23 cellular contexts compared by ENCODE assay signal in the genomic region with DNA sequence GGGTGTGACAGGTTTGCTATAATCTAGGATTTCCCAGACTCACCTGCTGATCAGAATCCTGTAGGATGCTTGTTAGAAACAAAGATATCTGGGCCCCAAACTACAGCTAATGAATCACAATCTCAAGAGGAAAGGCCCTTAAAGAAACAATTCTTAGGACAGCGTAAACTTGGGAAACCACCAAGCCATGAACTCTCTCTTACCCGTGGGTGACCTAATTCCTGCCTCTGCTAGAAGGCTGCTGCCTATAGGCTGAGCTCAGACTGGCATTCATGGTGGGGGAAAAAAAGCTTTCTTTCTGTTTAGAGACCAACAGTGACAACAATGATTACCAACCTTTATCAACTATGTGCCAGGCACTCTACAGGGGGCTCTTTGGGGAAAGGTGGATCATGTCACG.
DNase-seq lines count a peak whose midpoint lies in the region; ATAC-seq, FAIRE-seq and TF ChIP-seq lines count a peak whose summit lies in the region.
"Had no signal": no experiment of that assay in that cellular context is flagged by ENCODE, and none has a peak within 500 bp of the region (broad histone marks: within the 10 kb centered on the region; RNA-seq: fewer than 3 reads in every experiment).

No MANE protein-coding gene starts in this region.

- no peak for FAIRE-seq in GM12878 (lab: Jason Lieb, UNC)
- FAIRE-seq: HTR-8/SVneo had no signal

- no peaks in the 10 kb centered on the region for H3K4me1 ChIP-seq in GM12878 (ENCODE audit: control insufficient read depth, insufficient read depth, low read length)

- no peaks in the 10 kb centered on the region for H3K36me3 ChIP-seq in GM12878 (ENCODE audit: control insufficient read depth in 2 of 2, insufficient read depth in 2 of 2, low read length in 1 of 2)
- H3K36me3 ChIP-seq: esophagus squamous epithelium, neutrophil, SJSA1, suprapubic skin had no signal

- SMC1A ChIA-PET in GM12878 (lab: Charles Lee; ENCODE audit: uncharacterized antibody, unreplicated experiment) = interaction anchor here (1.1 kb wide), 1 partner anchor 198 kb away, joined by 3 read pairs; no protein-coding TSS in a partner anchor

- H3K9ac ChIP-seq in GM12878 (ENCODE audit: control insufficient read depth, insufficient read depth, low read length) = no peak overlapping the region

- POLR2A ChIA-PET in AG04450 (lab: Yijun Ruan, JAX) = interaction anchor here (0.9 kb wide), 1 partner anchor 522 kb away, joined by 3 read pairs; no protein-coding TSS in a partner anchor
- POLR2A ChIA-PET in GM12878 (lab: Charles Lee) = no interaction called here

- no TSS peak for BruUV-seq in GM12878 (replicated peaks; lab: Mats Ljungman, UMichigan)

- H3K4me3 ChIP-seq in AG04450 (ENCODE audit: low read depth, low read length) (no peak overlapping the region), GM12878 (no peak overlapping the region)
- H3K4me3 ChIP-seq: esophagus squamous epithelium, GM23338, SJSA1, suprapubic skin had no signal

- H2AFZ ChIP-seq in GM12878 (ENCODE audit: control insufficient read depth, low read depth, low read length) = no peak overlapping the region
- H2AFZ ChIP-seq: GM23338 had no signal

- H3K27me3 ChIP-seq in AG04450 (ENCODE audit: control insufficient read depth, insufficient read depth, low read length) = no peaks in the 10 kb centered on the region
- H3K27me3 ChIP-seq in GM12878 (replicated peaks in 1 of 2; ENCODE audit: control insufficient read depth in 2 of 2, insufficient read depth in 2 of 2, low read length in 1 of 2) = peaks cover 2 to 4% of the 10 kb centered on the region in 2 experiments
- H3K27me3 ChIP-seq: SJSA1 had no signal

- no peak overlapping the region for H3K4me2 ChIP-seq in GM12878 (ENCODE audit: control insufficient read depth, insufficient read depth)
- H3K4me2 ChIP-seq: GM23338 had no signal

- H3K27ac ChIP-seq in AG04450 (ENCODE audit: low read depth, low read length) (peak overlapping the region; percentile 39), GM12878 (ENCODE audit: control insufficient read depth, insufficient read depth) (no peak overlapping the region)
- H3K27ac ChIP-seq: esophagus squamous epithelium, neutrophil, SJSA1, suprapubic skin had no signal

- DNase-seq in AG04450 (ENCODE audit: low read depth, low spot score) (peak; percentile 59), H4 (ENCODE audit: low spot score) (peak; percentile 70), GM12878 (ENCODE audit: low read depth, low spot score) (no peak), mesenteric fat pad (ENCODE audit: low spot score) (peak; percentile 47), T-helper 2 cell (no peak)
- DNase-seq: activated CD4-positive, alpha-beta T cell treated with anti-CD3 and anti-CD28 coated beads for 36 hours; activated CD8-positive, alpha-beta memory T cell treated with anti-CD3 and anti-CD28 coated beads for 24 hours; activated naive CD4-positive, alpha-beta T cell treated with anti-CD3 and anti-CD28 coated beads for 36 hours; activated T-cell treated with anti-CD3 and anti-CD28 coated beads, Interleukin-2, amount 50 U/mL, for 1 hour; amygdala; C1 segment of cervical spinal cord; Calu3; esophagus squamous epithelium; NCI-H526 had no signal

- RAD21 ChIA-PET in GM12878 (lab: Charles Lee; ENCODE audit: unreplicated experiment) = interaction anchor here (1.1 kb wide), 1 partner anchor 198 kb away, joined by 3 read pairs; no protein-coding TSS in a partner anchor

- no peaks in the 10 kb centered on the region for H3K79me2 ChIP-seq in GM12878 (ENCODE audit: control insufficient read depth, insufficient read depth, low read length)

- WGBS in GM12878 (ENCODE audit: insufficient coverage, insufficient replicate concordance, low lambda C conversion rate, missing lambda C conversion rate) = 8% methylated on average over 3 of the region's 3 CpGs

- intact Hi-C loops in GM12878 (cut with micrococcal nuclease; ENCODE audit: unreplicated experiment) = loop anchor here (5.0 to 10.0 kb wide), 3 partner anchors 286 to 784 kb away; no protein-coding TSS in a partner anchor

- H3K9me3 ChIP-seq in AG04450 (ENCODE audit: control insufficient read depth, insufficient read depth, low read length) = no peaks in the 10 kb centered on the region; the same call in 1 of the 2 replicates
- H3K9me3 ChIP-seq in GM12878 (replicated peaks; ENCODE audit: control insufficient read depth, insufficient read depth, low read length) = no peaks in the 10 kb centered on the region
- H3K9me3 ChIP-seq: esophagus squamous epithelium, neutrophil, SJSA1, suprapubic skin had no signal

- in situ Hi-C loops in GM12878 (cut with MboI) = loop anchor here (10.0 kb wide), 2 partner anchors 526 to 936 kb away; a partner anchor contains a TSS

- CTCF ChIA-PET in AG04450 (lab: Charles Lee) = interaction anchor here (0.8 to 1.6 kb wide), 4 partner anchors 15 to 640 kb away, joined by 3 to 6 read pairs (median 4); no protein-coding TSS in a partner anchor
- CTCF ChIA-PET in GM12878 (lab: Yijun Ruan, JAX) = interaction anchor here (1.0 to 1.2 kb wide), 2 partner anchors 10 to 198 kb away, joined by 3 to 5 read pairs; no protein-coding TSS in a partner anchor

- ATAC-seq in GM12878 (peak; percentile 32; the same call in 1 of the 3 replicates), HG03045 (IDR thresholded peaks at IDR 0.05; ENCODE audit: unreplicated experiment) (no peak), GM19328 (IDR thresholded peaks at IDR 0.05; ENCODE audit: unreplicated experiment) (no peak), HG03039 (IDR thresholded peaks at IDR 0.05; ENCODE audit: unreplicated experiment) (no peak)
- ATAC-seq: activated CD4-positive, alpha-beta T cell treated with anti-CD3 and anti-CD28 coated beads for 36 hours; GM23338; Panc1 had no signal

- no peak for TF ChIP-seq POLR2A in GM12878 (IDR thresholded peaks at IDR 0.05; ENCODE audit: low read depth, low read length)

- no peak for TF ChIP-seq RAD21 in GM12878 (IDR thresholded peaks at IDR 0.05; ENCODE audit: insufficient read depth, low read depth, low read length)

- no peaks in the 10 kb centered on the region for H4K20me1 ChIP-seq in GM12878 (ENCODE audit: control insufficient read depth, insufficient read depth)

- TF ChIP-seq CTCF in AG04450 (IDR thresholded peaks at IDR 0.05; ENCODE audit: low read depth, low read length) = no peak
- TF ChIP-seq CTCF in GM12878 (IDR thresholded peaks at IDR 0.05 in 2 of 3, conservative IDR thresholded peaks at IDR 0.05 in 1 of 3; ENCODE audit: control insufficient read depth in 2 of 3, extremely low read depth in 1 of 3, insufficient read depth in 1 of 3, low read depth in 3 of 3, low read length in 3 of 3) = no peak

- no peak for TF ChIP-seq EP300 in GM12878 (IDR thresholded peaks at IDR 0.05; ENCODE audit: borderline replicate concordance in 1 of 2, control insufficient read depth in 1 of 2, low read depth in 2 of 2, low read length in 2 of 2)

TF ChIP-seq in GM12878, 131 proteins besides CTCF, POLR2A, EP300 and RAD21 (continues in another document):
- TF ChIP-seq, protein P1, sequence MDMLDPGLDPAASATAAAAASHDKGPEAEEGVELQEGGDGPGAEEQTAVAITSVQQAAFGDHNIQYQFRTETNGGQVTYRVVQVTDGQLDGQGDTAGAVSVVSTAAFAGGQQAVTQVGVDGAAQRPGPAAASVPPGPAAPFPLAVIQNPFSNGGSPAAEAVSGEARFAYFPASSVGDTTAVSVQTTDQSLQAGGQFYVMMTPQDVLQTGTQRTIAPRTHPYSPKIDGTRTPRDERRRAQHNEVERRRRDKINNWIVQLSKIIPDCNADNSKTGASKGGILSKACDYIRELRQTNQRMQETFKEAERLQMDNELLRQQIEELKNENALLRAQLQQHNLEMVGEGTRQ (IDR thresholded peaks at IDR 0.05; ENCODE audit: borderline replicate concordance, low read depth, low read length) = no peak
- TF ChIP-seq SP1 (IDR thresholded peaks at IDR 0.05; ENCODE audit: low read depth, low read length) (no peak), JUNB (IDR thresholded peaks at IDR 0.05) (no peak)
- TF ChIP-seq, protein P2, sequence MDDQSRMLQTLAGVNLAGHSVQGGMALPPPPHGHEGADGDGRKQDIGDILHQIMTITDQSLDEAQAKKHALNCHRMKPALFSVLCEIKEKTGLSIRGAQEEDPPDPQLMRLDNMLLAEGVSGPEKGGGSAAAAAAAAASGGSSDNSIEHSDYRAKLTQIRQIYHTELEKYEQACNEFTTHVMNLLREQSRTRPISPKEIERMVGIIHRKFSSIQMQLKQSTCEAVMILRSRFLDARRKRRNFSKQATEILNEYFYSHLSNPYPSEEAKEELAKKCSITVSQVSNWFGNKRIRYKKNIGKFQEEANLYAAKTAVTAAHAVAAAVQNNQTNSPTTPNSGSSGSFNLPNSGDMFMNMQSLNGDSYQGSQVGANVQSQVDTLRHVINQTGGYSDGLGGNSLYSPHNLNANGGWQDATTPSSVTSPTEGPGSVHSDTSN (IDR thresholded peaks at IDR 0.05; ENCODE audit: insufficient replicate concordance, low read depth, low read length) = no peak
- TF ChIP-seq, protein P3, sequence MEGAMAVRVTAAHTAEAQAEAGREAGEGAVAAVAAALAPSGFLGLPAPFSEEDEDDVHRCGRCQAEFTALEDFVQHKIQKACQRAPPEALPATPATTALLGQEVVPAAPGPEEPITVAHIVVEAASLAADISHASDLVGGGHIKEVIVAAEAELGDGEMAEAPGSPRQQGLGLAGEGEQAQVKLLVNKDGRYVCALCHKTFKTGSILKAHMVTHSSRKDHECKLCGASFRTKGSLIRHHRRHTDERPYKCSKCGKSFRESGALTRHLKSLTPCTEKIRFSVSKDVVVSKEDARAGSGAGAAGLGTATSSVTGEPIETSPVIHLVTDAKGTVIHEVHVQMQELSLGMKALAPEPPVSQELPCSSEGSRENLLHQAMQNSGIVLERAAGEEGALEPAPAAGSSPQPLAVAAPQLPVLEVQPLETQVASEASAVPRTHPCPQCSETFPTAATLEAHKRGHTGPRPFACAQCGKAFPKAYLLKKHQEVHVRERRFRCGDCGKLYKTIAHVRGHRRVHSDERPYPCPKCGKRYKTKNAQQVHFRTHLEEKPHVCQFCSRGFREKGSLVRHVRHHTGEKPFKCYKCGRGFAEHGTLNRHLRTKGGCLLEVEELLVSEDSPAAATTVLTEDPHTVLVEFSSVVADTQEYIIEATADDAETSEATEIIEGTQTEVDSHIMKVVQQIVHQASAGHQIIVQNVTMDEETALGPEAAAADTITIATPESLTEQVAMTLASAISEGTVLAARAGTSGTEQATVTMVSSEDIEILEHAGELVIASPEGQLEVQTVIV (IDR thresholded peaks at IDR 0.05; ENCODE audit: borderline replicate concordance, partially characterized antibody) = no peak

Comparison
In these comparisons a context has a peak if more than half of its experiments do, and no peak if none do; other contexts are left out.
1. DNase-seq: peak in AG04450 (single experiment), H4 (single experiment) and mesenteric fat pad (single experiment); none in GM12878 (single experiment) and T-helper 2 cell (0 of 5).